ENCODE assay signal across 1 cellular context in the genomic region with DNA sequence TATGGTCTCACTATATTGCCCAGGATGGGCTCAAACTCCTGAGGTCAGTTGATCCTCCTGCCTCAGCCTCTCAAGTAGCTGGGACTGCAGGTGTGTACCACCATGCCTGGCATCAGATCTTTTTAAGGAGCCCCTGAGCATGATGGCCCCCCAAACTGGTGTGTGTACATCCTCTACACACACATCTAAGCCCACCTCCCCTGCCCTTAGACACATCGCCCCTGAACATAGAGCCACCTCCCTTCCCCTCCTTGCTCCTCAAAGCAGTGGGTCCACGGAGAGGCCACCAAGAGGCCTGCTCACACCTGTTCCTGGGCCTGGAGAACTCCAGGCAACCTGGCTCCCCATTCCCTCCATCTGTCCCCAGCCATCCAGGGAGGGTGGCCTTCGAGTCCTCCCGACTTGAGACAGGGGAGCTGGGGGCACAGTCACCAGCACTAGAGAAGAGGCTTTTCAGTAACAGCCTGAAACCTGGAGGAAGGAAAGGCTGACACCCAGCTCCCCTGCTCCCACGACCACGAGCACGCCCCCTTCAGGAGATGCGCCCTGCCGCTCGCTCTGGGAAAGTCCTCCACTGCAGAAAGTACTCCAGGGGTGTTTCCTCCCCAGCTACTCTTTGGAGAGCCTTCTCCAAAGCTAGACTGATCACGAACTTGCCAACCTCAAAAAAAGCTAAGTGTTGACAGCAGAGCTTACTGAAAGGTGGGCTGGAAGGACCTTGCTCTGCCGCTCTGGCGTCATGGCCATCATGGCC.
TF ChIP-seq lines count a peak whose summit lies in the region.

No MANE protein-coding gene starts in this region.

TF ChIP-seq in HepG2, 621 proteins besides CTCF, POLR2A, EP300 and RAD21:
- TF ChIP-seq, protein P1, sequence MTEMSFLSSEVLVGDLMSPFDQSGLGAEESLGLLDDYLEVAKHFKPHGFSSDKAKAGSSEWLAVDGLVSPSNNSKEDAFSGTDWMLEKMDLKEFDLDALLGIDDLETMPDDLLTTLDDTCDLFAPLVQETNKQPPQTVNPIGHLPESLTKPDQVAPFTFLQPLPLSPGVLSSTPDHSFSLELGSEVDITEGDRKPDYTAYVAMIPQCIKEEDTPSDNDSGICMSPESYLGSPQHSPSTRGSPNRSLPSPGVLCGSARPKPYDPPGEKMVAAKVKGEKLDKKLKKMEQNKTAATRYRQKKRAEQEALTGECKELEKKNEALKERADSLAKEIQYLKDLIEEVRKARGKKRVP (CRISPR knock-in tag; IDR thresholded peaks at IDR 0.05), result no peak
- TF ChIP-seq ZNF839 (CRISPR knock-in tag; IDR thresholded peaks at IDR 0.05; ENCODE audit: borderline replicate concordance), result no peak
- TF ChIP-seq KLF16 (CRISPR knock-in tag; IDR thresholded peaks at IDR 0.05), result no peak
- TF ChIP-seq HMG20A (CRISPR knock-in tag; IDR thresholded peaks at IDR 0.05; ENCODE audit: borderline replicate concordance), result no peak
- TF ChIP-seq ZNF432 (CRISPR knock-in tag; IDR thresholded peaks at IDR 0.05; ENCODE audit: borderline replicate concordance), result no peak
- TF ChIP-seq GFI1 (CRISPR knock-in tag; IDR thresholded peaks at IDR 0.05; ENCODE audit: borderline replicate concordance), result no peak
- TF ChIP-seq SP2 (CRISPR knock-in tag; IDR thresholded peaks at IDR 0.05), result no peak
- TF ChIP-seq ZC3H13 (CRISPR knock-in tag; IDR thresholded peaks at IDR 0.05), result no peak
- no peak for TF ChIP-seq ZNF24 (IDR thresholded peaks at IDR 0.05)
- no peak for TF ChIP-seq ARNT2 (CRISPR knock-in tag; IDR thresholded peaks at IDR 0.05; ENCODE audit: low read depth)
- TF ChIP-seq, protein P2, sequence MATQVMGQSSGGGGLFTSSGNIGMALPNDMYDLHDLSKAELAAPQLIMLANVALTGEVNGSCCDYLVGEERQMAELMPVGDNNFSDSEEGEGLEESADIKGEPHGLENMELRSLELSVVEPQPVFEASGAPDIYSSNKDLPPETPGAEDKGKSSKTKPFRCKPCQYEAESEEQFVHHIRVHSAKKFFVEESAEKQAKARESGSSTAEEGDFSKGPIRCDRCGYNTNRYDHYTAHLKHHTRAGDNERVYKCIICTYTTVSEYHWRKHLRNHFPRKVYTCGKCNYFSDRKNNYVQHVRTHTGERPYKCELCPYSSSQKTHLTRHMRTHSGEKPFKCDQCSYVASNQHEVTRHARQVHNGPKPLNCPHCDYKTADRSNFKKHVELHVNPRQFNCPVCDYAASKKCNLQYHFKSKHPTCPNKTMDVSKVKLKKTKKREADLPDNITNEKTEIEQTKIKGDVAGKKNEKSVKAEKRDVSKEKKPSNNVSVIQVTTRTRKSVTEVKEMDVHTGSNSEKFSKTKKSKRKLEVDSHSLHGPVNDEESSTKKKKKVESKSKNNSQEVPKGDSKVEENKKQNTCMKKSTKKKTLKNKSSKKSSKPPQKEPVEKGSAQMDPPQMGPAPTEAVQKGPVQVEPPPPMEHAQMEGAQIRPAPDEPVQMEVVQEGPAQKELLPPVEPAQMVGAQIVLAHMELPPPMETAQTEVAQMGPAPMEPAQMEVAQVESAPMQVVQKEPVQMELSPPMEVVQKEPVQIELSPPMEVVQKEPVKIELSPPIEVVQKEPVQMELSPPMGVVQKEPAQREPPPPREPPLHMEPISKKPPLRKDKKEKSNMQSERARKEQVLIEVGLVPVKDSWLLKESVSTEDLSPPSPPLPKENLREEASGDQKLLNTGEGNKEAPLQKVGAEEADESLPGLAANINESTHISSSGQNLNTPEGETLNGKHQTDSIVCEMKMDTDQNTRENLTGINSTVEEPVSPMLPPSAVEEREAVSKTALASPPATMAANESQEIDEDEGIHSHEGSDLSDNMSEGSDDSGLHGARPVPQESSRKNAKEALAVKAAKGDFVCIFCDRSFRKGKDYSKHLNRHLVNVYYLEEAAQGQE (IDR thresholded peaks at IDR 0.05; ENCODE audit: borderline replicate concordance in 1 of 2, low read depth in 1 of 2, low read length in 2 of 2), result no peak
- TF ChIP-seq ZNF598 (CRISPR knock-in tag; IDR thresholded peaks at IDR 0.05; ENCODE audit: borderline replicate concordance), result no peak
